33 cellular contexts compared by ENCODE assay signal in the genomic region with DNA sequence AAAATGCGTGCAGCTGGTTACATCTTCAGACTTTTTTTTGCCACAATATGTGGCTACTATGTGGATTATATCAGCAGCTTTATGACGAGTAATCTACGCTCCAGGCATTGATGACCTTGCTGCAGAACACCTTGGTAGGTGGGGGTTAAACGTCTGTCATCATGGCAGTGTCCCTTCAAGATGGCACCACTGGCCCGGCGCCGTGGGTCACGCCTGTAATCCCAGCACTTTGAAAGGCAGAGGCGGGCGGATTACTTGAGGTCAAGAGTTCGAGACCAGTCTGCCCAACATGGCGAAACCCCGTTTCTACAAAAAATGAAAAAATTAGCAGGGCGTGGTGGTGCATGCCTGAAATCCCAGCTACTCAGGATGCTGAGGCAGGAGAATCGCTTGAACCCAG.
"Had no signal": no experiment of that assay in that cellular context is flagged by ENCODE, and none has a peak within 500 bp of the region (broad histone marks: within the 10 kb centered on the region; RNA-seq: fewer than 3 reads in every experiment).

No MANE protein-coding gene starts in this region.

- DNase-seq: Karpas-422, Kasumi-1, MG63, MM.1S, NCI-H1048, NCI-H1092, NCI-H1092 treated with DMSO at 0.1 percent for 48 hours, NCI-H1105, NCI-H1417, NCI-H1417 treated with DMSO at 0.1 percent for 48 hours, NCI-H1436, NCI-H1436 treated with DMSO at 0.1 percent for 48 hours, NCI-H146, NCI-H1694, NCI-H1694 treated with DMSO at 0.1 percent for 48 hours, NCI-H187, NCI-H187 treated with DMSO at 0.1 percent for 48 hours, NCI-H1930, NCI-H2029, NCI-H2029 treated with DMSO at 0.1 percent for 48 hours, NCI-H2081, NCI-H2081 treated with DMSO at 0.1 percent for 48 hours, NCI-H2107, NCI-H2171, NCI-H2171 treated with DMSO at 0.1 percent for 48 hours, NCI-H2227 treated with DMSO at 0.1 percent for 48 hours, NCI-H226, NCI-H345, NCI-H446, NCI-H446 treated with DMSO at 0.1 percent for 48 hours, NCI-H510A, NCI-H510A treated with DMSO at 0.1 percent for 48 hours had no signal

- H3K9me3 ChIP-seq: MG63 had no signal

- H3K27ac ChIP-seq: KMS-11 had no signal

- H3K4me2 ChIP-seq: KMS-11 had no signal

- H3K27me3 ChIP-seq: MG63 had no signal

- H3K4me3 ChIP-seq: MG63 had no signal

- H3K9ac ChIP-seq: KMS-11 had no signal

- H3K36me3 ChIP-seq: MG63 had no signal
